7 cellular contexts compared by ENCODE assay signal in genomic region chr4:15682340-15682725, GRCh38. TPM values are rescaled to one million over a fixed set of nuclear protein-coding genes. Genes with fewer than 3 reads are reported as not detected.
A peak's percentile ranks its signal among the peaks of the same experiment; 100 is the strongest.
DNase-seq lines count a peak whose midpoint lies in the region; ATAC-seq and TF ChIP-seq lines count a peak whose summit lies in the region.

No MANE protein-coding gene starts in this region.

- H3K4me1 Mint-ChIP-seq in glutamatergic neuron (ENCODE audit: low read depth, unreplicated experiment): peaks cover 15% of the 10 kb centered on the region

- peak overlapping the region; percentile 97 for H3K4me3 Mint-ChIP-seq in glutamatergic neuron (ENCODE audit: unreplicated experiment)

- peak overlapping the region; percentile 95 for H3K4me2 ChIP-seq in smooth muscle cell

- peak overlapping the region; percentile 99 for H3K27ac Mint-ChIP-seq in glutamatergic neuron (ENCODE audit: unreplicated experiment)

- WGBS in smooth muscle cell (ENCODE audit: low lambda C conversion rate): 1% methylated on average over 2 of the region's 2 CpGs

- H3K36me3 Mint-ChIP-seq in glutamatergic neuron (ENCODE audit: unreplicated experiment): no peaks in the 10 kb centered on the region

- peaks cover under 1% of the 10 kb centered on the region for H3F3A ChIP-seq in smooth muscle cell (ENCODE audit: low read depth)

- peak overlapping the region; percentile 95 for H3K4me3 ChIP-seq in HUES48 (ENCODE audit: low read depth, low read length)
- peak overlapping the region; percentile 79 for H3K4me3 ChIP-seq in WERI-Rb-1 (ENCODE audit: low read depth, low read length)
- H3K4me3 ChIP-seq in smooth muscle cell: peak overlapping the region; percentile 62

- ATAC-seq in GM18907 (IDR thresholded peaks at IDR 0.05; ENCODE audit: unreplicated experiment): no peak

- no peaks in the 10 kb centered on the region for H4K20me1 ChIP-seq in smooth muscle cell (ENCODE audit: low read depth)

- H3K36me3 ChIP-seq in HUES48 (ENCODE audit: control insufficient read depth, insufficient read depth, low read length): peaks cover 26% of the 10 kb centered on the region
- H3K36me3 ChIP-seq in WERI-Rb-1: peaks cover 21% of the 10 kb centered on the region
- peaks cover 9% of the 10 kb centered on the region for H3K36me3 ChIP-seq in smooth muscle cell (ENCODE audit: low read depth)

- H3K9me3 ChIP-seq in HUES48 (ENCODE audit: control insufficient read depth, insufficient read depth, low read length) (no peaks in the 10 kb centered on the region), WERI-Rb-1 (ENCODE audit: severe bottlenecking) (no peaks in the 10 kb centered on the region), smooth muscle cell (replicated peaks; ENCODE audit: low read depth) (no peaks in the 10 kb centered on the region)

- peaks cover 9% of the 10 kb centered on the region for H3K9me3 Mint-ChIP-seq in glutamatergic neuron (ENCODE audit: unreplicated experiment)

- H3K27me3 ChIP-seq in HUES48 (ENCODE audit: control insufficient read depth, insufficient read depth, low read length): no peaks in the 10 kb centered on the region
- H3K27me3 ChIP-seq in WERI-Rb-1 (ENCODE audit: insufficient read depth, low read depth, severe bottlenecking): no peaks in the 10 kb centered on the region
- H3K27me3 ChIP-seq in smooth muscle cell (ENCODE audit: low read depth): no peaks in the 10 kb centered on the region

- H3K27ac ChIP-seq in HUES48 (ENCODE audit: low read depth, low read length) (peak overlapping the region; percentile 99), WERI-Rb-1 (peak overlapping the region; percentile 93), smooth muscle cell (ENCODE audit: low read depth) (peak overlapping the region; percentile 88)

- H3K9ac ChIP-seq in HUES48 (ENCODE audit: low read depth, low read length) (peak overlapping the region; percentile 96), smooth muscle cell (ENCODE audit: low read depth) (peak overlapping the region; percentile 91)

- H3K4me1 ChIP-seq in HUES48 (ENCODE audit: control insufficient read depth, insufficient read depth, low read length) (peaks cover 41% of the 10 kb centered on the region), smooth muscle cell (ENCODE audit: low read depth) (peaks cover 38% of the 10 kb centered on the region)

- H3K27me3 Mint-ChIP-seq in glutamatergic neuron (ENCODE audit: unreplicated experiment): peaks cover 3% of the 10 kb centered on the region

- no peak overlapping the region for H2AFZ ChIP-seq in smooth muscle cell (ENCODE audit: low read depth)

- TF ChIP-seq CTCF in WERI-Rb-1 (IDR thresholded peaks at IDR 0.05; ENCODE audit: low read depth, low read length) (no peak), glutamatergic neuron (IDR thresholded peaks at IDR 0.05; ENCODE audit: partially characterized antibody, unreplicated experiment) (no peak), smooth muscle cell (IDR thresholded peaks at IDR 0.05; ENCODE audit: borderline replicate concordance, insufficient read depth, poor library complexity, severe bottlenecking) (no peak)

- H3K79me2 ChIP-seq in smooth muscle cell (ENCODE audit: low read depth): peaks cover 86% of the 10 kb centered on the region

- DNase-seq in WERI-Rb-1: no peak
- no peak for DNase-seq in glutamatergic neuron
- DNase-seq in smooth muscle cell (lab: John Stamatoyannopoulos, UW; ENCODE audit: unreplicated experiment): no peak
- no peak for DNase-seq in hypothalamus (lab: John Stamatoyannopoulos, UW)
- DNase-seq in NCI-H226: no peak

RNA-seq across cellular contexts. Expression of gene FAM200B, which starts 0.7 kb away (rescaled TPM):
- total RNA-seq in glutamatergic neuron (ENCODE audit: unreplicated experiment) (27.4 TPM), smooth muscle cell (24.1 and 51.7 TPM in 2 replicates)
- 49.8 and 52.1 TPM in 2 replicates for polyA plus RNA-seq in smooth muscle cell

RNA-seq across cellular contexts. Expression of gene BST1, which starts 20.5 kb away (rescaled TPM):
- total RNA-seq in glutamatergic neuron (ENCODE audit: unreplicated experiment): not detected
- total RNA-seq in smooth muscle cell: 4.8 and 5.2 TPM in 2 replicates
- 5.2 and 9.6 TPM in 2 replicates for polyA plus RNA-seq in smooth muscle cell

RNA-seq across cellular contexts. Expression of gene FBXL5, which starts 27.2 kb away (rescaled TPM):
- total RNA-seq in glutamatergic neuron (ENCODE audit: unreplicated experiment) (62.2 TPM), smooth muscle cell (94.6 and 109 TPM in 2 replicates)
- 47.0 and 50.1 TPM in 2 replicates for polyA plus RNA-seq in smooth muscle cell
